ENCODE assay signal across 8 cellular contexts in the genomic region with DNA sequence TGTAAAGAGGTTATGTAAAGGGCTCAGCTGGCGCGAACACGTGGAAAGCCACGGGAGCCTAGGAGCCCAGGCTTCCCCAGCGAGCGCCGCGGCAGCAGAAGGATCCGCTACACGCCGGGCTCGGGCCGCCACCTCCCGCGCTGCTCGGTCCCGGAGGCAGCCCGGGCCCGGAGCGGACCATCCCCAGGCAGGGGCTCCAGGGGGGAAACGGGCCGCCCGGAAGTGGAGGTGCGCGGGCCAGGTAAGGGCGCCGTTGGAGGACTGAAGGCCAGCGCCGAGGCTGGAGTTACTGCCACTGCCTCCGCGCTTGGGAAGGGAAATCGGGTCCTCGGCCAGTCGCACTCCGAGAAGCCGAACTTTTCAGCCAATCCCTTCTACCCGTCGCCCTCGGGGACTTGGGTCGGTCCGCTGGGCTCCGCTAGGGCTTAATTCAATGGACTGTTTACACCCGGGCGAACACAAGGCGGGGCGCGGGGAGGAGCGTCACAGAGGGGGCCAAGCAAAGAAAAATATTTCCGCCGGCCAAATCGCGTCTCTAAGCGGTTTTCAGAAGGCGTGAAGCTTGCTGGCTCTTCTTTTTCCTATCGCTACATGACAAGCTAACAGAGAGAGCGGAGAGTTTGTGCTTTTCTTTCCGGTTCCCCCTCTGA. TPM values are rescaled to one million over a fixed set of nuclear protein-coding genes. Genes with fewer than 3 reads are reported as not detected.
DNase-seq lines count a peak whose midpoint lies in the region; ATAC-seq and TF ChIP-seq lines count a peak whose summit lies in the region.

No MANE protein-coding gene starts in this region.

- H3K4me1 ChIP-seq in skeletal muscle tissue (ENCODE audit: control insufficient read depth in 3 of 3, insufficient read depth in 3 of 3, low read length in 3 of 3) = peaks cover 36 to 46% (median 38%) of the 10 kb centered on the region in 3 donors

- DNase-seq in AG08395 (ENCODE audit: low spot score) = peak; percentile 94
- DNase-seq in NCI-H2196 (lab: John Stamatoyannopoulos, UW; ENCODE audit: unreplicated experiment) = peak; percentile 90
- peak; percentile 88 to 96 for DNase-seq in T47D (ENCODE audit: low read depth in 1 of 2, low spot score in 1 of 2)

- peak overlapping the region; percentile 98 to 99 (median 99) for H3K9ac ChIP-seq in skeletal muscle tissue (ENCODE audit: low read depth in 1 of 3, low read length in 3 of 3)

- in situ Hi-C loops in T47D (cut with HindIII; ENCODE audit: low pct_unique_long_range_greater_than_20kb, low sequenced_read_pairs) = no loop called here

- TF ChIP-seq CTCF in VCaP (conservative IDR thresholded peaks at IDR 0.05) = no peak

- H3K9me3 ChIP-seq in iPS-18c (ENCODE audit: control insufficient read depth, insufficient read depth, low read length) (peaks cover 2% of the 10 kb centered on the region), skeletal muscle tissue (ENCODE audit: control insufficient read depth in 3 of 3, low read length in 3 of 3) (no peaks in the 10 kb centered on the region)

- peak; percentile 79 for ATAC-seq in GM18909 (IDR thresholded peaks at IDR 0.05; ENCODE audit: poor library complexity, unreplicated experiment)
- ATAC-seq in HG03139 (IDR thresholded peaks at IDR 0.05; ENCODE audit: unreplicated experiment) = peak; percentile 62

- H3K36me3 ChIP-seq in skeletal muscle tissue (ENCODE audit: control insufficient read depth in 3 of 3, insufficient read depth in 3 of 3, low read length in 3 of 3) = peaks cover 0 to 3% (median 3%) of the 10 kb centered on the region in 3 donors

- H3K27me3 ChIP-seq in skeletal muscle tissue (ENCODE audit: control insufficient read depth in 3 of 3, insufficient read depth in 3 of 3, low read length in 3 of 3) = no peaks in the 10 kb centered on the region

- peak overlapping the region; percentile 99 for H3K27ac ChIP-seq in VCaP
- peak overlapping the region; percentile 100 for H3K27ac ChIP-seq in skeletal muscle tissue (ENCODE audit: low read depth, low read length)

- H3K4me3 ChIP-seq in iPS-18c (ENCODE audit: insufficient read depth, low read depth, low read length) (peak overlapping the region; percentile 86), skeletal muscle tissue (ENCODE audit: low read length in 3 of 3) (peak overlapping the region; percentile 92 to 98 (median 96))

RNA-seq across cellular contexts. Expression of a gene that starts 0.4 kb away (rescaled TPM):
- total RNA-seq in skeletal muscle tissue = 7.8 TPM

Comparison
In these comparisons a context has a peak if more than half of its experiments do, and no peak if none do; other contexts are left out.
1. Peak in every context shown above with its lines: DNase-seq, ATAC-seq, H3K4me3 ChIP-seq and H3K27ac ChIP-seq.